ENCODE assay signal across 1 cellular context in the genomic region with DNA sequence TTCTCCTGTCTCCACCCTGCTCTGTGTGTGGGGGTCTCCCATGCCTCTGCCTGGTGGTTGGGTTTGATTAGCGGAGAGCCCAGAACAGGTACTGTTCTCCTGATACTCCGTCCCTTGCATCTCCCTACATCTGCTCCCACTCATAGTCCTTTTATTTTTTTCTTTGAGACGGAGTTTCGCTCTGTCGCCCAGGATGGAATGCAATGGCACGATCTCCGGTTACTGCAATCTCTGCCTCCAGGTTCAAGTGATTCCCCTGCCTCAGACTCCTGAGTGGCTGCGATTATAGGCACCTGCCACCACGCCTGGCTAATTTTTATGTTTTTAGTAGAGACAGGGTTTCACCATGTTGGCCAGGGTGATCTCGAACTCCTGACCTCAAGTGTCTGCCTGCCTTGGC.
TF ChIP-seq lines count a peak whose summit lies in the region.

No MANE protein-coding gene starts in this region.

TF ChIP-seq in HepG2, 621 proteins besides CTCF, POLR2A, EP300 and RAD21:
- TF ChIP-seq ZNF569 (CRISPR knock-in tag; IDR thresholded peaks at IDR 0.05; ENCODE audit: borderline replicate concordance) (no peak), ZFP1 (CRISPR knock-in tag; IDR thresholded peaks at IDR 0.05) (no peak), ZNF441 (CRISPR knock-in tag; IDR thresholded peaks at IDR 0.05; ENCODE audit: borderline replicate concordance) (peak; percentile 78; the same call in 1 of the 2 replicates), ZNF749 (CRISPR knock-in tag; IDR thresholded peaks at IDR 0.05; ENCODE audit: borderline replicate concordance) (0 out of 2 replicates have a peak, but pooled peaks have one; percentile 38), ZNF468 (CRISPR knock-in tag; IDR thresholded peaks at IDR 0.05) (no peak), ZNF296 (CRISPR knock-in tag; conservative IDR thresholded peaks at IDR 0.05) (no peak), ZNF672 (CRISPR knock-in tag; IDR thresholded peaks at IDR 0.05) (0 out of 2 replicates have a peak, but pooled peaks have one; percentile 35), NR2C2 (CRISPR knock-in tag; IDR thresholded peaks at IDR 0.05; ENCODE audit: borderline replicate concordance) (no peak), POLR2G (IDR thresholded peaks at IDR 0.05; ENCODE audit: low read depth, low read length) (peak; percentile 22), POLR2AphosphoS5 (IDR thresholded peaks at IDR 0.05; ENCODE audit: low read depth, low read length) (peak; percentile 15; the same call in 1 of the 2 replicates), AGO2 (optimal IDR thresholded peaks at IDR 0.05; ENCODE audit: low read depth, low read length) (peak; percentile 24), ZNF33A (CRISPR knock-in tag; IDR thresholded peaks at IDR 0.05; ENCODE audit: borderline replicate concordance) (0 out of 2 replicates have a peak, but pooled peaks have one; percentile 14)
- TF ChIP-seq, protein P1, sequence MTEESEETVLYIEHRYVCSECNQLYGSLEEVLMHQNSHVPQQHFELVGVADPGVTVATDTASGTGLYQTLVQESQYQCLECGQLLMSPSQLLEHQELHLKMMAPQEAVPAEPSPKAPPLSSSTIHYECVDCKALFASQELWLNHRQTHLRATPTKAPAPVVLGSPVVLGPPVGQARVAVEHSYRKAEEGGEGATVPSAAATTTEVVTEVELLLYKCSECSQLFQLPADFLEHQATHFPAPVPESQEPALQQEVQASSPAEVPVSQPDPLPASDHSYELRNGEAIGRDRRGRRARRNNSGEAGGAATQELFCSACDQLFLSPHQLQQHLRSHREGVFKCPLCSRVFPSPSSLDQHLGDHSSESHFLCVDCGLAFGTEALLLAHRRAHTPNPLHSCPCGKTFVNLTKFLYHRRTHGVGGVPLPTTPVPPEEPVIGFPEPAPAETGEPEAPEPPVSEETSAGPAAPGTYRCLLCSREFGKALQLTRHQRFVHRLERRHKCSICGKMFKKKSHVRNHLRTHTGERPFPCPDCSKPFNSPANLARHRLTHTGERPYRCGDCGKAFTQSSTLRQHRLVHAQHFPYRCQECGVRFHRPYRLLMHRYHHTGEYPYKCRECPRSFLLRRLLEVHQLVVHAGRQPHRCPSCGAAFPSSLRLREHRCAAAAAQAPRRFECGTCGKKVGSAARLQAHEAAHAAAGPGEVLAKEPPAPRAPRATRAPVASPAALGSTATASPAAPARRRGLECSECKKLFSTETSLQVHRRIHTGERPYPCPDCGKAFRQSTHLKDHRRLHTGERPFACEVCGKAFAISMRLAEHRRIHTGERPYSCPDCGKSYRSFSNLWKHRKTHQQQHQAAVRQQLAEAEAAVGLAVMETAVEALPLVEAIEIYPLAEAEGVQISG (CRISPR knock-in tag; IDR thresholded peaks at IDR 0.05): no peak
